10 cellular contexts compared by ENCODE assay signal in genomic region chr12:8762701-8763100, GRCh38. TPM values are rescaled to one million over a fixed set of nuclear protein-coding genes. Genes with fewer than 3 reads are reported as not detected.
"Had no signal": no experiment of that assay in that cellular context is flagged by ENCODE, and none has a peak within 500 bp of the region (broad histone marks: within the 10 kb centered on the region; RNA-seq: fewer than 3 reads in every experiment).

No MANE protein-coding gene starts in this region.

RNA-seq across cellular contexts. Expression of gene A2ML1, which starts 59.7 kb away (rescaled TPM):
- total RNA-seq: natural killer cell, neural crest cell, omental fat pad, osteocyte, pancreas, posterior vena cava, pulmonary artery endothelial cell, spleen, transverse colon, upper lobe of right lung had no signal
